Comparison of ENCODE assay signal across 23 cellular contexts in the genomic region with DNA sequence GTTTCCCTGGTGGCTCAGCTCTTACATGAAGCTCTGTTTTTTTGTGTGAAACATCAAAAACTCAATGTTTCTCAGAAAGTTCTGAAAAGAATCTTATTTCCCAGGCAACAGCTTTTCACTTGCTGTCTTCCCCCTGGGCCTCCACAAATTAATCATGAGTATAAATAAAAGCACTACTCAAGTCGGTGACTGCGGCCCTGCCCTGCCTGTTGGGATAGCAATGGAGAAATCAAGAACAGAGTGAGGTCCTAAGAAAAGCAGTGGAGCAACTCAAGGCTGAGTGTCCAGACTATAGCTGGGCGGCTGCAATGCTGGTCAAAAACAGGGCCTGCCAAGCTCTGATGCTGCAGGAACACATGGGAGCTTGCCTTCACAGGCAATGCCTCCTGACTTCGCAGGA.
"Had no signal": no experiment of that assay in that cellular context is flagged by ENCODE, and none has a peak within 500 bp of the region (broad histone marks: within the 10 kb centered on the region; RNA-seq: fewer than 3 reads in every experiment).

No MANE protein-coding gene starts in this region.

- H3K4me1 ChIP-seq: pancreas, prostate gland, right lobe of liver, sigmoid colon, suprapubic skin, tibial artery, transverse colon, upper lobe of right lung, uterus had no signal

- FAIRE-seq: pancreas, small intestine had no signal

- H3K4me3 ChIP-seq: pancreas, prostate gland, right lobe of liver, sigmoid colon, suprapubic skin, testis, tibial artery, transverse colon, upper lobe of right lung, uterus had no signal

- DNase-seq: naive thymus-derived CD8-positive, alpha-beta T cell; nephron progenitor cell; pancreas; right cardiac atrium; right lobe of liver; sigmoid colon; small intestine; stimulated activated CD4-positive, alpha-beta T cell treated with anti-CD3 and anti-CD28 coated beads, Interleukin-15, amount 100 ng/mL, for 24 hours; stimulated activated CD4-positive, alpha-beta T cell treated with anti-CD3 and anti-CD28 coated beads, Interleukin-2, amount 100 ng/mL, for 24 hours; stimulated activated CD4-positive, alpha-beta T cell treated with anti-CD3 and anti-CD28 coated beads, Interleukin-2, amount 100 ng/mL, for 48 hours; stimulated activated CD4-positive, alpha-beta T cell treated with anti-CD3 and anti-CD28 coated beads, Interleukin-4, amount 100 ng/mL, for 24 hours; stimulated activated naive CD8-positive, alpha-beta T cell treated with anti-CD3 and anti-CD28 coated beads, Interleukin-15, amount 100 ng/mL, for 72 hours; stimulated activated naive CD8-positive, alpha-beta T cell treated with anti-CD3 and anti-CD28 coated beads, Interleukin-15, Interleukin-2, amounts not matched to agents 100 U/mL and 50 U/mL, for 24 hours; testis; tibial artery; transverse colon; upper lobe of right lung; uterus had no signal

- H3K27ac ChIP-seq: neutrophil, pancreas, prostate gland, right lobe of liver, sigmoid colon, suprapubic skin, testis, tibial artery, transverse colon, upper lobe of right lung, uterus had no signal

- H3K9me3 ChIP-seq: neutrophil, pancreas, prostate gland, right lobe of liver, sigmoid colon, suprapubic skin, testis, tibial artery, transverse colon, upper lobe of right lung, uterus had no signal

- ATAC-seq: naive thymus-derived CD8-positive, alpha-beta T cell; natural killer cell treated with Interleukin-12 subunit alpha and Interleukin-12 subunit beta and Interleukin-15 and Interleukin-18, amount 100 ng/mL, for 72 hours; pancreas; right cardiac atrium; right lobe of liver; stimulated activated effector memory CD8-positive, alpha-beta T cell treated with anti-CD3 and anti-CD28 coated beads, Interleukin-12 subunit alpha, Interleukin-12 subunit beta, amount 100 ng/mL, for 72 hours; stimulated activated naive CD8-positive, alpha-beta T cell treated with anti-CD3 and anti-CD28 coated beads, Interleukin-15, amount 100 ng/mL, for 72 hours; stimulated activated naive CD8-positive, alpha-beta T cell treated with anti-CD3 and anti-CD28 coated beads, Interleukin-15, Interleukin-2, amounts not matched to agents 100 U/mL and 50 U/mL, for 24 hours; upper lobe of right lung had no signal

- H3K27me3 ChIP-seq: pancreas, right lobe of liver, sigmoid colon, testis, tibial artery, transverse colon, upper lobe of right lung, uterus had no signal

- H3K36me3 ChIP-seq: neutrophil, pancreas, prostate gland, right lobe of liver, sigmoid colon, suprapubic skin, tibial artery, transverse colon, upper lobe of right lung, uterus had no signal
